In genomic region chr22:40044870-40045834, GRCh38 we compare ENCODE assay signal across 1 cellular context.
TF ChIP-seq lines count a peak whose summit lies in the region.

No MANE protein-coding gene starts in this region.

TF ChIP-seq in HepG2, 621 proteins besides CTCF, POLR2A, EP300 and RAD21 (continued from another document and continues in another):
- TF ChIP-seq ARID3A (IDR thresholded peaks at IDR 0.05; ENCODE audit: low read depth, low read length) (no peak), HNRNPK (IDR thresholded peaks at IDR 0.05; ENCODE audit: low read depth, low read length, poor library complexity, severe bottlenecking) (no peak), SOX13 (IDR thresholded peaks at IDR 0.05) (no peak), SOX13 (CRISPR knock-in tag; conservative IDR thresholded peaks at IDR 0.05 in 1 of 2, IDR thresholded peaks at IDR 0.05 in 1 of 2) (no peak), ZNF703 (CRISPR knock-in tag; IDR thresholded peaks at IDR 0.05; ENCODE audit: borderline replicate concordance) (no peak), ELK4 (CRISPR knock-in tag; IDR thresholded peaks at IDR 0.05; ENCODE audit: borderline replicate concordance) (no peak), ZNF30 (CRISPR knock-in tag; IDR thresholded peaks at IDR 0.05) (no peak), DPF2 (CRISPR knock-in tag; IDR thresholded peaks at IDR 0.05; ENCODE audit: borderline replicate concordance, low read depth) (no peak), AHR (CRISPR knock-in tag; IDR thresholded peaks at IDR 0.05) (0 out of 2 replicates have a peak, but pooled peaks have one; percentile 35), PRDM10 (CRISPR knock-in tag; IDR thresholded peaks at IDR 0.05; ENCODE audit: low read depth) (no peak), RFXANK (CRISPR knock-in tag; IDR thresholded peaks at IDR 0.05) (no peak), ZSCAN12 (CRISPR knock-in tag; IDR thresholded peaks at IDR 0.05) (no peak), WIZ (CRISPR knock-in tag; IDR thresholded peaks at IDR 0.05) (no peak), UBTF (CRISPR knock-in tag; IDR thresholded peaks at IDR 0.05) (peak; percentile 85), BATF2 (CRISPR knock-in tag; IDR thresholded peaks at IDR 0.05) (no peak), ZNF33A (CRISPR knock-in tag; IDR thresholded peaks at IDR 0.05; ENCODE audit: borderline replicate concordance) (no peak), BCL3 (CRISPR knock-in tag; IDR thresholded peaks at IDR 0.05) (no peak; the same call in 1 of the 2 replicates), ZNF891 (CRISPR knock-in tag; IDR thresholded peaks at IDR 0.05) (peak; percentile 73; the same call in 1 of the 2 replicates), ZMYM3 (CRISPR knock-in tag; IDR thresholded peaks at IDR 0.05) (no peak), ZBTB4 (CRISPR knock-in tag; IDR thresholded peaks at IDR 0.05; ENCODE audit: borderline replicate concordance) (no peak), ZNF160 (CRISPR knock-in tag; IDR thresholded peaks at IDR 0.05) (peak; percentile 42), ZNF17 (CRISPR knock-in tag; IDR thresholded peaks at IDR 0.05) (no peak), ATF4 (CRISPR knock-in tag; IDR thresholded peaks at IDR 0.05) (no peak), FOXK1 (CRISPR knock-in tag; IDR thresholded peaks at IDR 0.05; ENCODE audit: borderline replicate concordance, low read depth) (no peak), ZNF850 (CRISPR knock-in tag; conservative IDR thresholded peaks at IDR 0.05) (no peak), GTF2F1 (IDR thresholded peaks at IDR 0.05; ENCODE audit: low read length) (no peak), ZFP41 (CRISPR knock-in tag; IDR thresholded peaks at IDR 0.05; ENCODE audit: borderline replicate concordance) (no peak), ZNF414 (CRISPR knock-in tag; IDR thresholded peaks at IDR 0.05) (peak; percentile 21; the same call in 1 of the 2 replicates), ZNF383 (CRISPR knock-in tag; IDR thresholded peaks at IDR 0.05; ENCODE audit: borderline replicate concordance) (no peak), SOX6 (IDR thresholded peaks at IDR 0.05) (no peak), SOX6 (CRISPR knock-in tag; IDR thresholded peaks at IDR 0.05) (0 out of 2 replicates have a peak, but pooled peaks have one; percentile 12), ZNF333 (CRISPR knock-in tag; IDR thresholded peaks at IDR 0.05; ENCODE audit: borderline replicate concordance) (no peak), ZNF569 (CRISPR knock-in tag; IDR thresholded peaks at IDR 0.05; ENCODE audit: borderline replicate concordance) (no peak), ZFP62 (CRISPR knock-in tag; IDR thresholded peaks at IDR 0.05) (no peak), ZHX1 (CRISPR knock-in tag; IDR thresholded peaks at IDR 0.05; ENCODE audit: low read depth) (no peak), PBX2 (CRISPR knock-in tag; IDR thresholded peaks at IDR 0.05) (no peak), SNRNP70 (IDR thresholded peaks at IDR 0.05; ENCODE audit: low read depth, low read length) (no peak), GLMP (CRISPR knock-in tag; IDR thresholded peaks at IDR 0.05; ENCODE audit: borderline replicate concordance) (no peak)
